In genomic region chr6:100343678-100344077, GRCh38 we compare ENCODE assay signal across 16 cellular contexts.
A peak's percentile ranks its signal among the peaks of the same experiment; 100 is the strongest.
DNase-seq lines count a peak whose midpoint lies in the region; TF ChIP-seq lines count a peak whose summit lies in the region.
"Had no signal": no experiment of that assay in that cellular context is flagged by ENCODE, and none has a peak within 500 bp of the region (broad histone marks: within the 10 kb centered on the region; RNA-seq: fewer than 3 reads in every experiment).

No MANE protein-coding gene starts in this region.

- 57 to 58% methylated on average over 1 of the region's 1 CpG for WGBS in lower leg skin, 2 donors
- WGBS in mammary epithelial cell (ENCODE audit: low coverage, missing lambda C conversion rate): 60% methylated on average over 1 of the region's 1 CpG

- H3K4me3 Mint-ChIP-seq in chondrocyte (ENCODE audit: unreplicated experiment): no peak overlapping the region
- no peak overlapping the region for H3K4me3 Mint-ChIP-seq in nephron progenitor cell
- H3K4me3 Mint-ChIP-seq: activated B cell treated with CpG ODN at 0.5 μM for 24 hours; activated naive CD8-positive, alpha-beta T cell had no signal

- H3K36me3 ChIP-seq in MG63 (no peaks in the 10 kb centered on the region), mammary epithelial cell (ENCODE audit: insufficient read depth, low read length) (no peaks in the 10 kb centered on the region)

- no TSS peak for BruUV-seq in mammary epithelial cell (replicated peaks; lab: Mats Ljungman, UMichigan)

- H3K27ac ChIP-seq in mammary epithelial cell (ENCODE audit: insufficient read depth, low read depth, low read length): no peak overlapping the region
- H3K27ac ChIP-seq: SK-N-MC, testis had no signal

- no peak overlapping the region for H3K9ac ChIP-seq in mammary epithelial cell (ENCODE audit: insufficient read depth, low read length)

- dilution Hi-C loops in mammary epithelial cell (cut with HindIII; ENCODE audit: low sequenced_read_pairs): no loop called here

- H3K79me2 ChIP-seq in mammary epithelial cell (ENCODE audit: insufficient read depth, low read length): no peaks in the 10 kb centered on the region

- no peaks in the 10 kb centered on the region for H4K20me1 ChIP-seq in mammary epithelial cell (ENCODE audit: insufficient read depth, low read length)

- H3K4me1 Mint-ChIP-seq in chondrocyte (ENCODE audit: low read depth) (peaks cover 68% of the 10 kb centered on the region), nephron progenitor cell (peaks cover 28% of the 10 kb centered on the region)
- H3K4me1 Mint-ChIP-seq: activated B cell treated with CpG ODN at 0.5 μM for 24 hours had no signal

- H3K4me3 ChIP-seq in MG63 (no peak overlapping the region), lower leg skin (ENCODE audit: low read depth, poor library complexity, severe bottlenecking) (no peak overlapping the region), mammary epithelial cell (replicated peaks in 1 of 3; ENCODE audit: insufficient read depth in 1 of 3, low read depth in 2 of 3, low read length in 3 of 3) (no peak overlapping the region)
- H3K4me3 ChIP-seq: lung, SK-N-MC, testis had no signal

- intact Hi-C loops in lower leg skin (cut with DNase I; ENCODE audit: low total_unique reads): no loop called here
- intact Hi-C loops in mammary epithelial cell (cut with micrococcal nuclease): no loop called here

- H3K4me2 ChIP-seq in mammary epithelial cell (ENCODE audit: insufficient read depth, low read depth, low read length): no peak overlapping the region

- TF ChIP-seq POLR2A in lower leg skin (IDR thresholded peaks at IDR 0.05): no peak

- no peak overlapping the region for H2AFZ ChIP-seq in mammary epithelial cell (ENCODE audit: low read depth, low read length)

- H3K27ac Mint-ChIP-seq in chondrocyte (ENCODE audit: unreplicated experiment) (peak overlapping the region; percentile 90), nephron progenitor cell (peak overlapping the region; percentile 3)
- H3K27ac Mint-ChIP-seq: activated B cell treated with CpG ODN at 0.5 μM for 24 hours; activated naive CD8-positive, alpha-beta T cell had no signal

- in situ Hi-C loops in mammary epithelial cell (cut with MboI; ENCODE audit: low sequenced_read_pairs in 2 of 2): no loop called here

- no peaks in the 10 kb centered on the region for H3K36me3 Mint-ChIP-seq in chondrocyte (ENCODE audit: low read depth)
- no peaks in the 10 kb centered on the region for H3K36me3 Mint-ChIP-seq in nephron progenitor cell (ENCODE audit: low read depth)
- H3K36me3 Mint-ChIP-seq: activated naive CD8-positive, alpha-beta T cell had no signal

- no peaks in the 10 kb centered on the region for H3K27me3 ChIP-seq in MG63
- no peaks in the 10 kb centered on the region for H3K27me3 ChIP-seq in mammary epithelial cell (ENCODE audit: insufficient read depth, low read length)
- H3K27me3 ChIP-seq: testis had no signal

- H3K9me3 Mint-ChIP-seq in chondrocyte (ENCODE audit: low read depth) (peaks cover 13% of the 10 kb centered on the region), nephron progenitor cell (peaks cover 7% of the 10 kb centered on the region)
- H3K9me3 Mint-ChIP-seq: activated B cell treated with CpG ODN at 0.5 μM for 24 hours had no signal

- H3K4me1 ChIP-seq in mammary epithelial cell (ENCODE audit: insufficient read depth, low read length): peaks cover 17% of the 10 kb centered on the region
- H3K4me1 ChIP-seq: testis had no signal

- TF ChIP-seq CTCF in chondrocyte (IDR thresholded peaks at IDR 0.05) (no peak), nephron progenitor cell (IDR thresholded peaks at IDR 0.05) (no peak), lower leg skin (IDR thresholded peaks at IDR 0.05) (no peak), mammary epithelial cell (conservative IDR thresholded peaks at IDR 0.05 in 1 of 2, IDR thresholded peaks at IDR 0.05 in 1 of 2; ENCODE audit: extremely low read depth in 1 of 2, insufficient read depth in 1 of 2, low read depth in 1 of 2, low read length in 2 of 2) (no peak)

- DNase-seq in ELR (ENCODE audit: low read depth) (peak; percentile 74), MG63 (peak; percentile 14), chondrocyte (ENCODE audit: low spot score) (no peak), nephron progenitor cell (no peak), lower leg skin (ENCODE audit: low spot score in 2 of 2) (no peak), mammary epithelial cell (no peak)
- DNase-seq in activated CD4-positive, alpha-beta T cell treated with anti-CD3 and anti-CD28 coated beads, Interleukin-2, amount 50 U/mL, for 4 hours: no peak
- DNase-seq: activated B cell treated with CpG ODN at 0.5 μM for 24 hours; activated CD8-positive, alpha-beta memory T cell treated with anti-CD3 and anti-CD28 coated beads, Interleukin-2, amount 50 U/mL, for 4 hours; hippocampal formation; NCI-H2081 treated with DMSO at 0.1 percent for 48 hours; stimulated activated CD4-positive, alpha-beta T cell treated with anti-CD3 and anti-CD28 coated beads, Interleukin-12 subunit alpha, Interleukin-12 subunit beta, amount 100 ng/mL, for 4 hours; testis had no signal

- H3K27me3 Mint-ChIP-seq in chondrocyte (ENCODE audit: low read depth): no peaks in the 10 kb centered on the region
- no peaks in the 10 kb centered on the region for H3K27me3 Mint-ChIP-seq in nephron progenitor cell (ENCODE audit: low read depth, poor library complexity)

- CTCF ChIA-PET in mammary epithelial cell (lab: Charles Lee; ENCODE audit: low non-redundant PET): no interaction called here

- no peaks in the 10 kb centered on the region; the same call in none of the 2 replicates for H3K9me3 ChIP-seq in MG63
- no peaks in the 10 kb centered on the region for H3K9me3 ChIP-seq in mammary epithelial cell (replicated peaks; ENCODE audit: insufficient read depth, low read length)
- H3K9me3 ChIP-seq: testis had no signal

Comparison
In these comparisons a context has a peak if more than half of its experiments do, and no peak if none do; other contexts are left out.
1. DNase-seq: peak in ELR (single experiment) and MG63 (single experiment); none in chondrocyte (single experiment), nephron progenitor cell (single experiment), activated CD4-positive, alpha-beta T cell treated with anti-CD3 and anti-CD28 coated beads, Interleukin-2, amount 50 U/mL, for 4 hours (0 of 2), lower leg skin (0 of 2) and mammary epithelial cell (single experiment).